ENCODE assay signal across 15 cellular contexts in the genomic region with DNA sequence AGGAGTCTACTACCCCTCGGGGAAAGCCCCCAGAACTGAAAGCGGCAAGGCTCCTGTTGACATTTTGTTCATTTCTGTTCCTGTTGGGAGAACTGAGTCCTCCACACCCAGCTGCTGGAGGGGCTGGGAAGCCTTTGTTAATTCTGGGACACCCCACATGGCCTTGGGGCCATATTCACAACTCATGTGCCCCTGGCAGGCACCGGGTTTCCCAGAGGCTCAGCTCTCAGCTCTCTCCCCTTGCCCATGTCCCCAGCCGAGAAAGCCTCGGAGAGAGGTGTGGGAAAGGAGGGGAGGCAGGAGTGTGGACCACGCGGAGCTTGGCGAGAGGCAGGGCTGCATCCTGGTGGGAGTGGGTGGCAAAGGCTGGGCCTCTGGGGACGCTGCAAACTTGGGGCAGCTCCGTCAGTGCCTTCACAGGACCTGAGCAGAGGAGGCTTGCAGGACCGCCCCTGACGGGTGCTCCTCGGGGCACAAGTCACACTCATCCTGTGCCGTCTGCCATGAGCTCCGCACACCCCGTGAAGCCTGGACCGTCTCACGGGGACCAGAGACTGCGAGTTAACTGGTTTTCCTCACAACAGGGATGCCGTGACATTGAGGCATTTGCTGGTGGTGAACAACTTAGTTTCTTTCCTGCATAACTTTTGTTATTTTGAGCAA.
DNase-seq lines count a peak whose midpoint lies in the region; ATAC-seq, FAIRE-seq and TF ChIP-seq lines count a peak whose summit lies in the region.
"Had no signal": no experiment of that assay in that cellular context is flagged by ENCODE, and none has a peak within 500 bp of the region (broad histone marks: within the 10 kb centered on the region; RNA-seq: fewer than 3 reads in every experiment).

No MANE protein-coding gene starts in this region.

- no peaks in the 10 kb centered on the region for H3K79me2 ChIP-seq in K562 (ENCODE audit: control insufficient read depth, insufficient read depth, low read length)

- TF ChIP-seq RAD21 in K562 (CRISPR knock-in tag; conservative IDR thresholded peaks at IDR 0.05 in 1 of 2, IDR thresholded peaks at IDR 0.05 in 1 of 2), result no peak

- H3K4me3 Mint-ChIP-seq in T-helper 17 cell, result peak overlapping the region; percentile 71

- peak overlapping the region in 1 of 2 experiments; percentile 9; a peak in 1 of 4 replicates for H3K9ac ChIP-seq in K562 (ENCODE audit: insufficient read depth in 1 of 2, low read depth in 2 of 2, low read length in 2 of 2)

- H3K4me3 ChIP-seq in K562 (no peak overlapping the region), esophagus muscularis mucosa (no peak overlapping the region)
- H3K4me3 ChIP-seq: vagina had no signal

- DNase-seq in activated T-cell treated with anti-CD3 and anti-CD28 coated beads, Interleukin-2, amount 50 U/mL, for 1 hour, result peak; percentile 18
- DNase-seq in activated T-cell treated with anti-CD3 and anti-CD28 coated beads for 4 hours (no peak), T-helper 17 cell (no peak), K562 (ENCODE audit: extremely low read depth in 1 of 4, low spot score in 3 of 4) (no peak), esophagus muscularis mucosa (ENCODE audit: extremely low spot score) (no peak), NCI-H774 (lab: John Stamatoyannopoulos, UW) (no peak)
- peak; percentile 35 for DNase-seq in stimulated activated CD4-positive, alpha-beta T cell treated with anti-CD3 and anti-CD28 coated beads, Interleukin-4, amount 100 ng/mL, for 24 hours
- DNase-seq: activated gamma-delta T cell treated with Interleukin-2 at 50 U/mL for 16 hours, DND-41, foreskin melanocyte, PC-3, T1000 had no signal

- no peak overlapping the region for H2AFZ ChIP-seq in K562 (ENCODE audit: low read depth, low read length)

- H3K27me3 ChIP-seq in K562 (ENCODE audit: control insufficient read depth in 2 of 2, insufficient read depth in 2 of 2, low read length in 2 of 2) (peaks cover 25 to 57% of the 10 kb centered on the region in 2 experiments), esophagus muscularis mucosa (peaks cover 0 to 16% (median 0%) of the 10 kb centered on the region in 4 donors)
- H3K27me3 ChIP-seq: vagina had no signal

- H3K9me1 ChIP-seq in K562 (ENCODE audit: control insufficient read depth, insufficient read depth, low read length), result peaks cover 2% of the 10 kb centered on the region

- H3K4me1 Mint-ChIP-seq in T-helper 17 cell, result peaks cover 12% of the 10 kb centered on the region

- intact Hi-C loops in K562 (cut with micrococcal nuclease) (loop anchor here (5.0 kb wide), 1 partner anchor 1680 kb away; no protein-coding TSS in a partner anchor), esophagus muscularis mucosa (cut with DNase I) (no loop called here)

- in situ Hi-C loops in K562 (cut with MboI), result no loop called here

- no peak overlapping the region for H3K27ac ChIP-seq in K562 (ENCODE audit: extremely low read depth, low read depth, low read length)
- H3K27ac ChIP-seq in esophagus muscularis mucosa (replicated peaks in 1 of 4), result no peak overlapping the region
- H3K27ac ChIP-seq: vagina had no signal

- TF ChIP-seq CTCF in K562 (IDR thresholded peaks at IDR 0.05 in 2 of 3, conservative IDR thresholded peaks at IDR 0.05 in 1 of 3; ENCODE audit: insufficient read depth in 2 of 3, low read depth in 1 of 3, low read length in 3 of 3) (no peak), esophagus muscularis mucosa (IDR thresholded peaks at IDR 0.05) (no peak)

- POLR2A ChIA-PET in K562 (lab: Yijun Ruan, JAX), result interaction anchor here (0.6 kb wide), 2 partner anchors 8 to 11 kb away, joined by 3 read pairs; no protein-coding TSS in a partner anchor

- H3K36me3 Mint-ChIP-seq in T-helper 17 cell (ENCODE audit: low read depth), result no peaks in the 10 kb centered on the region

- H4K20me1 ChIP-seq in K562 (replicated peaks; ENCODE audit: control insufficient read depth, insufficient read depth, low read length), result 0 out of 2 replicates have a peak, but pooled peaks cover 3% of the 10 kb centered on the region

- 2% methylated on average over 20 of the region's 20 CpGs for WGBS in K562 (ENCODE audit: insufficient coverage, low coverage, missing lambda C conversion rate)
- WGBS in esophagus muscularis mucosa, result 73% methylated on average over 20 of the region's 20 CpGs

- CTCF ChIA-PET in K562 (lab: Yijun Ruan, JAX; ENCODE audit: low intra/inter-chr PET ratio), result no interaction called here

- ATAC-seq in T-helper 17 cell (peak; percentile 28), K562 (peak; percentile 45), HG03520 (IDR thresholded peaks at IDR 0.05; ENCODE audit: unreplicated experiment) (no peak)
- ATAC-seq: PC-3 had no signal

- H3K4me1 ChIP-seq in K562 (replicated peaks in 1 of 2; ENCODE audit: control insufficient read depth in 2 of 2, insufficient read depth in 2 of 2, low read length in 2 of 2), result peaks cover 0 to 5% of the 10 kb centered on the region in 2 experiments; a peak in 1 of 5 replicates
- H3K4me1 ChIP-seq in esophagus muscularis mucosa, result no peaks in the 10 kb centered on the region
- H3K4me1 ChIP-seq: vagina had no signal

- TF ChIP-seq EP300 in K562 (IDR thresholded peaks at IDR 0.05; ENCODE audit: low read length) (no peak), esophagus muscularis mucosa (IDR thresholded peaks at IDR 0.05) (no peak)

- peak overlapping the region; percentile 41 for H3K27ac Mint-ChIP-seq in T-helper 17 cell

- H3K9me3 ChIP-seq in T-helper 17 cell (ENCODE audit: control insufficient read depth, low read length, poor library complexity, severe bottlenecking), result no peaks in the 10 kb centered on the region
- H3K9me3 ChIP-seq in K562 (replicated peaks; ENCODE audit: control insufficient read depth, insufficient read depth, low read depth, low read length), result peaks cover 10% of the 10 kb centered on the region; the same call in 1 of the 2 replicates
- H3K9me3 ChIP-seq in esophagus muscularis mucosa, result peaks cover 0 to 16% (median 12%) of the 10 kb centered on the region in 4 donors

- FAIRE-seq in K562 (lab: Jason Lieb, UNC), result no peak
- FAIRE-seq: islet of Langerhans had no signal

- H3K27me3 Mint-ChIP-seq in T-helper 17 cell, result no peaks in the 10 kb centered on the region

- peak overlapping the region; percentile 47 for H3K4me2 ChIP-seq in K562 (ENCODE audit: insufficient read depth, low read length)

- no TSS peak for BruUV-seq in K562 (replicated peaks; lab: Mats Ljungman, UMichigan)

- no peaks in the 10 kb centered on the region for H3K36me3 ChIP-seq in K562 (ENCODE audit: control insufficient read depth, insufficient read depth, low read length)
- H3K36me3 ChIP-seq in esophagus muscularis mucosa, result no peaks in the 10 kb centered on the region
- H3K36me3 ChIP-seq: vagina had no signal

- TF ChIP-seq POLR2A in K562 (conservative IDR thresholded peaks at IDR 0.05), result no peak
- TF ChIP-seq POLR2A in esophagus muscularis mucosa (IDR thresholded peaks at IDR 0.05; ENCODE audit: low read depth), result no peak

TF ChIP-seq in K562, 482 proteins besides CTCF, POLR2A, EP300 and RAD21 (continues in another document):
- TF ChIP-seq, protein P1, sequence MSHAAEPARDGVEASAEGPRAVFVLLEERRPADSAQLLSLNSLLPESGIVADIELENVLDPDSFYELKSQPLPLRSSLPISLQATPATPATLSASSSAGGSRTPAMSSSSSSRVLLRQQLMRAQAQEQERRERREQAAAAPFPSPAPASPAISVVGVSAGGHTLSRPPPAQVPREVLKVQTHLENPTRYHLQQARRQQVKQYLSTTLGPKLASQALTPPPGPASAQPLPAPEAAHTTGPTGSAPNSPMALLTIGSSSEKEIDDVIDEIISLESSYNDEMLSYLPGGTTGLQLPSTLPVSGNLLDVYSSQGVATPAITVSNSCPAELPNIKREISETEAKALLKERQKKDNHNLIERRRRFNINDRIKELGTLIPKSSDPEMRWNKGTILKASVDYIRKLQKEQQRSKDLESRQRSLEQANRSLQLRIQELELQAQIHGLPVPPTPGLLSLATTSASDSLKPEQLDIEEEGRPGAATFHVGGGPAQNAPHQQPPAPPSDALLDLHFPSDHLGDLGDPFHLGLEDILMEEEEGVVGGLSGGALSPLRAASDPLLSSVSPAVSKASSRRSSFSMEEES (CRISPR knock-in tag; IDR thresholded peaks at IDR 0.05), result no peak
- TF ChIP-seq THRAP3 (IDR thresholded peaks at IDR 0.05; ENCODE audit: borderline replicate concordance) (no peak), SP1 (CRISPR knock-in tag; IDR thresholded peaks at IDR 0.05) (no peak), PYGO2 (tag; IDR thresholded peaks at IDR 0.05) (no peak), NFXL1 (CRISPR knock-in tag; IDR thresholded peaks at IDR 0.05) (no peak), MAFG (tag; conservative IDR thresholded peaks at IDR 0.05) (no peak), ZFP30 (CRISPR knock-in tag; IDR thresholded peaks at IDR 0.05; ENCODE audit: borderline replicate concordance) (no peak), TGIF2 (CRISPR knock-in tag; IDR thresholded peaks at IDR 0.05) (no peak), ZNF253 (CRISPR knock-in tag; conservative IDR thresholded peaks at IDR 0.05) (no peak), POU5F1 (IDR thresholded peaks at IDR 0.05; ENCODE audit: borderline replicate concordance, low read depth, low read length, partially characterized antibody) (no peak), ZNF77 (CRISPR knock-in tag; IDR thresholded peaks at IDR 0.05) (no peak), DNMT1 (IDR thresholded peaks at IDR 0.05) (no peak)
- TF ChIP-seq, protein P2, sequence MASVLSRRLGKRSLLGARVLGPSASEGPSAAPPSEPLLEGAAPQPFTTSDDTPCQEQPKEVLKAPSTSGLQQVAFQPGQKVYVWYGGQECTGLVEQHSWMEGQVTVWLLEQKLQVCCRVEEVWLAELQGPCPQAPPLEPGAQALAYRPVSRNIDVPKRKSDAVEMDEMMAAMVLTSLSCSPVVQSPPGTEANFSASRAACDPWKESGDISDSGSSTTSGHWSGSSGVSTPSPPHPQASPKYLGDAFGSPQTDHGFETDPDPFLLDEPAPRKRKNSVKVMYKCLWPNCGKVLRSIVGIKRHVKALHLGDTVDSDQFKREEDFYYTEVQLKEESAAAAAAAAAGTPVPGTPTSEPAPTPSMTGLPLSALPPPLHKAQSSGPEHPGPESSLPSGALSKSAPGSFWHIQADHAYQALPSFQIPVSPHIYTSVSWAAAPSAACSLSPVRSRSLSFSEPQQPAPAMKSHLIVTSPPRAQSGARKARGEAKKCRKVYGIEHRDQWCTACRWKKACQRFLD (CRISPR knock-in tag; IDR thresholded peaks at IDR 0.05), result no peak

Comparison
In these comparisons a context has a peak if more than half of its experiments do, and no peak if none do; other contexts are left out.
1. DNase-seq: peak in activated T-cell treated with anti-CD3 and anti-CD28 coated beads, Interleukin-2, amount 50 U/mL, for 1 hour (single experiment) and stimulated activated CD4-positive, alpha-beta T cell treated with anti-CD3 and anti-CD28 coated beads, Interleukin-4, amount 100 ng/mL, for 24 hours (single experiment); none in activated T-cell treated with anti-CD3 and anti-CD28 coated beads for 4 hours (single experiment), T-helper 17 cell (0 of 3), K562 (0 of 4), esophagus muscularis mucosa (single experiment) and NCI-H774 (single experiment).